In genomic region chr10:86361134-86362128, GRCh38 we compare ENCODE assay signal across 14 cellular contexts. TPM values are rescaled to one million over a fixed set of nuclear protein-coding genes. Genes with fewer than 3 reads are reported as not detected.
DNase-seq lines count a peak whose midpoint lies in the region; ATAC-seq lines count a peak whose summit lies in the region.
"Had no signal": no experiment of that assay in that cellular context is flagged by ENCODE, and none has a peak within 500 bp of the region (broad histone marks: within the 10 kb centered on the region; RNA-seq: fewer than 3 reads in every experiment).

No MANE protein-coding gene starts in this region.

- DNase-seq in NCI-H2107 treated with DMSO at 0.1 percent for 48 hours (lab: John Stamatoyannopoulos, UW; ENCODE audit: unreplicated experiment) = peak; percentile 23
- no peak for DNase-seq in NCI-H2107 (lab: John Stamatoyannopoulos, UW)
- peak; percentile 33 for DNase-seq in NCI-H345 treated with DMSO at 0.1 percent for 48 hours (lab: John Stamatoyannopoulos, UW; ENCODE audit: unreplicated experiment)
- peak; percentile 53 for DNase-seq in left ventricle myocardium superior
- peak; percentile 19 for DNase-seq in sciatic nerve (ENCODE audit: low spot score)
- no peak for DNase-seq in GM19240 (ENCODE audit: insufficient read length, low spot score)
- no peak for DNase-seq in NCI-H1105 treated with DMSO at 0.1 percent for 48 hours (lab: John Stamatoyannopoulos, UW)
- DNase-seq: activated naive CD4-positive, alpha-beta T cell treated with anti-CD3 and anti-CD28 coated beads, Interleukin-2, amount 50 U/mL, for 16 hours; CD8-positive, alpha-beta T cell; GDM1 had no signal

- ATAC-seq in left ventricle myocardium superior = peak; percentile 83
- ATAC-seq in sciatic nerve = no peak
- ATAC-seq in HG02981 (IDR thresholded peaks at IDR 0.05; ENCODE audit: unreplicated experiment) = no peak
- ATAC-seq: CD8-positive, alpha-beta T cell; gastroesophageal sphincter; stimulated activated effector memory CD8-positive, alpha-beta T cell treated with anti-CD3 and anti-CD28 coated beads, Interleukin-12 subunit alpha, Interleukin-12 subunit beta, amount 100 ng/mL, for 72 hours had no signal

- intact Hi-C loops in left ventricle myocardium superior (cut with micrococcal nuclease) = no loop called here
- intact Hi-C loops in sciatic nerve (cut with DNase I) = no loop called here

RNA-seq across cellular contexts. Expression of gene GRID1, which starts 5.2 kb away (rescaled TPM):
- 2.4 TPM for total RNA-seq in left ventricle myocardium superior
- 15.4 TPM for total RNA-seq in sciatic nerve
- total RNA-seq: CD8-positive, alpha-beta T cell; endothelial cell of umbilical vein had no signal

Comparison
In these comparisons a context has a peak if more than half of its experiments do, and no peak if none do; other contexts are left out.
1. DNase-seq: peak in NCI-H2107 treated with DMSO at 0.1 percent for 48 hours (single experiment), NCI-H345 treated with DMSO at 0.1 percent for 48 hours (single experiment), left ventricle myocardium superior (single experiment) and sciatic nerve (single experiment); none in NCI-H2107 (single experiment), GM19240 (single experiment) and NCI-H1105 treated with DMSO at 0.1 percent for 48 hours (single experiment).